Comparison of ENCODE assay signal across 20 cellular contexts in genomic region chr4:41620594-41621256, GRCh38.
DNase-seq lines count a peak whose midpoint lies in the region; ATAC-seq and TF ChIP-seq lines count a peak whose summit lies in the region.
"Had no signal": no experiment of that assay in that cellular context is flagged by ENCODE, and none has a peak within 500 bp of the region (broad histone marks: within the 10 kb centered on the region; RNA-seq: fewer than 3 reads in every experiment).

No MANE protein-coding gene starts in this region.

- H3K27me3 ChIP-seq in HUES6 (ENCODE audit: control insufficient read depth, insufficient read depth, low read length) = no peaks in the 10 kb centered on the region
- H3K27me3 ChIP-seq in neural progenitor cell = no peaks in the 10 kb centered on the region
- H3K27me3 ChIP-seq: ovary, SJSA1 had no signal

- ATAC-seq in WTC11 (peak; percentile 74), HG03432 (IDR thresholded peaks at IDR 0.05; ENCODE audit: unreplicated experiment) (no peak)
- ATAC-seq: activated naive CD4-positive, alpha-beta T cell treated with anti-CD3 and anti-CD28 coated beads, Interleukin-2, amount 50 U/mL, for 72 hours had no signal

- peaks cover 22% of the 10 kb centered on the region for H3F3A ChIP-seq in neural progenitor cell (ENCODE audit: low read depth)

- DNase-seq in COR-L47 (lab: John Stamatoyannopoulos, UW) (peak; percentile 28), WTC11 (ENCODE audit: low spot score) (no peak), neural progenitor cell (ENCODE audit: low spot score) (no peak), GM03348 (ENCODE audit: low spot score) (no peak), Kasumi-1 (lab: John Stamatoyannopoulos, UW) (no peak), HEK293T (ENCODE audit: extremely low spot score) (no peak)
- DNase-seq: activated CD4-positive, alpha-beta T cell treated with anti-CD3 and anti-CD28 coated beads for 4 hours; activated T-cell treated with anti-CD3 and anti-CD28 coated beads, Interleukin-2, amount 50 U/mL, for 1 hour; DMS53; effector CD8-positive, alpha-beta T cell; NCI-H2171 treated with DMSO at 0.1 percent for 48 hours; ovary; spleen; stimulated activated naive CD4-positive, alpha-beta T cell; T1000 had no signal

- H3K9me3 Mint-ChIP-seq in WTC11 (no peaks in the 10 kb centered on the region), neural progenitor cell (no peaks in the 10 kb centered on the region)

- peak overlapping the region; percentile 41; the same call in 1 of the 2 replicates for H3K27ac ChIP-seq in HUES6 (ENCODE audit: low read depth, low read length)
- no peak overlapping the region for H3K27ac ChIP-seq in neural progenitor cell
- H3K27ac ChIP-seq: ovary, SJSA1, spleen had no signal

- H3K36me3 ChIP-seq in HUES6 (ENCODE audit: control insufficient read depth, insufficient read depth, low read length) = no peaks in the 10 kb centered on the region
- H3K36me3 ChIP-seq in neural progenitor cell = no peaks in the 10 kb centered on the region
- H3K36me3 ChIP-seq: ovary, SJSA1 had no signal

- H3K27ac Mint-ChIP-seq in WTC11 (no peak overlapping the region; the same call in 1 of the 2 replicates), neural progenitor cell (no peak overlapping the region)
- H3K27ac Mint-ChIP-seq: activated naive CD4-positive, alpha-beta T cell treated with anti-CD3 and anti-CD28 coated beads, Interleukin-2, amount 50 U/mL, for 72 hours; B cell had no signal

- H3K4me3 ChIP-seq in HUES6 (ENCODE audit: low read depth, low read length) (peak overlapping the region; percentile 7; the same call in 1 of the 2 replicates), neural progenitor cell (no peak overlapping the region)
- H3K4me3 ChIP-seq: ovary, SJSA1, spleen had no signal

- CTCF ChIA-PET in WTC11 (lab: Charles Lee) (interaction anchor here (0.7 to 1.9 kb wide), 4 partner anchors 23 to 281 kb away, joined by 3 to 8 read pairs (median 6); no protein-coding TSS in a partner anchor), HEK293T (lab: Yijun Ruan, JAX) (interaction anchor here (0.6 kb wide), 1 partner anchor 173 kb away, joined by 3 read pairs; no protein-coding TSS in a partner anchor)

- no peaks in the 10 kb centered on the region for H3K79me2 ChIP-seq in neural progenitor cell (ENCODE audit: low read depth)

- H3K4me3 Mint-ChIP-seq in WTC11 = 0 out of 2 replicates have a peak overlapping the region, but pooled peaks have one; percentile 24
- H3K4me3 Mint-ChIP-seq in neural progenitor cell = no peak overlapping the region
- H3K4me3 Mint-ChIP-seq: B cell had no signal

- H3K4me2 ChIP-seq in neural progenitor cell = peak overlapping the region; percentile 31

- H3K27me3 Mint-ChIP-seq in WTC11 (ENCODE audit: low read depth) (peaks cover 21% of the 10 kb centered on the region), neural progenitor cell (ENCODE audit: insufficient read depth, low read depth) (peaks cover 1% of the 10 kb centered on the region)

- no peak overlapping the region for H2AFZ ChIP-seq in neural progenitor cell (replicated peaks)

- no peaks in the 10 kb centered on the region for H4K20me1 ChIP-seq in neural progenitor cell (ENCODE audit: low read depth)

- TF ChIP-seq CTCF in WTC11 (IDR thresholded peaks at IDR 0.05) (no peak), neural progenitor cell (IDR thresholded peaks at IDR 0.05) (no peak)

- H3K9ac ChIP-seq in HUES6 (ENCODE audit: low read length) (peak overlapping the region; percentile 60), neural progenitor cell (no peak overlapping the region)

- H3K4me1 Mint-ChIP-seq in WTC11 = peaks cover 48% of the 10 kb centered on the region
- H3K4me1 Mint-ChIP-seq in neural progenitor cell = peaks cover 37% of the 10 kb centered on the region
- H3K4me1 Mint-ChIP-seq: B cell had no signal

- POLR2A ChIA-PET in WTC11 (lab: Charles Lee) (interaction anchor here (0.6 to 0.7 kb wide), 2 partner anchors 143 to 314 kb away, joined by 3 read pairs; no protein-coding TSS in a partner anchor), HEK293T (lab: Yijun Ruan, JAX) (interaction anchor here (1.4 kb wide), 1 partner anchor 37 kb away, joined by 3 read pairs; no protein-coding TSS in a partner anchor)

- H3K9me3 ChIP-seq in HUES6 (ENCODE audit: control insufficient read depth, insufficient read depth, low read depth, low read length) (no peaks in the 10 kb centered on the region), neural progenitor cell (ENCODE audit: low read depth) (no peaks in the 10 kb centered on the region)
- H3K9me3 ChIP-seq: ovary, SJSA1, spleen had no signal

- H3K4me1 ChIP-seq in HUES6 (ENCODE audit: control insufficient read depth, insufficient read depth, low read length) (peaks cover 47% of the 10 kb centered on the region), neural progenitor cell (peaks cover 33% of the 10 kb centered on the region)
- H3K4me1 ChIP-seq: SJSA1, spleen had no signal

- no peaks in the 10 kb centered on the region for H3K36me3 Mint-ChIP-seq in WTC11
- H3K36me3 Mint-ChIP-seq in neural progenitor cell = no peaks in the 10 kb centered on the region
- H3K36me3 Mint-ChIP-seq: activated naive CD4-positive, alpha-beta T cell treated with anti-CD3 and anti-CD28 coated beads, Interleukin-2, amount 50 U/mL, for 72 hours had no signal

TF ChIP-seq in WTC11, 78 proteins besides CTCF, POLR2A, EP300 and RAD21 (continues in another document):
- no peak for TF ChIP-seq E2F5 (CRISPR knock-in tag; IDR thresholded peaks at IDR 0.05)
- TF ChIP-seq CDX4 (CRISPR knock-in tag; IDR thresholded peaks at IDR 0.05; ENCODE audit: borderline replicate concordance) = no peak
- no peak for TF ChIP-seq NR1H2 (CRISPR knock-in tag; IDR thresholded peaks at IDR 0.05)
- TF ChIP-seq USF2 (CRISPR knock-in tag; IDR thresholded peaks at IDR 0.05) = no peak

TF ChIP-seq in HEK293T, 16 proteins besides CTCF, POLR2A, EP300 and RAD21:
- TF ChIP-seq ZNF384 (IDR thresholded peaks at IDR 0.05) (no peak), FOXK2 (IDR thresholded peaks at IDR 0.05) (no peak), NFRKB (IDR thresholded peaks at IDR 0.05) (no peak), HDGF (IDR thresholded peaks at IDR 0.05; ENCODE audit: borderline replicate concordance) (no peak), SUZ12 (IDR thresholded peaks at IDR 0.05) (no peak), TARDBP (IDR thresholded peaks at IDR 0.05) (no peak), SP1 (IDR thresholded peaks at IDR 0.05) (no peak), CTBP1 (IDR thresholded peaks at IDR 0.05; ENCODE audit: borderline replicate concordance) (no peak), L3MBTL2 (conservative IDR thresholded peaks at IDR 0.05) (no peak), FOXA1 (IDR thresholded peaks at IDR 0.05) (no peak), PKNOX1 (IDR thresholded peaks at IDR 0.05) (no peak), BHLHE40 (IDR thresholded peaks at IDR 0.05; ENCODE audit: borderline replicate concordance) (no peak), ARNT (IDR thresholded peaks at IDR 0.05) (no peak), LEF1 (IDR thresholded peaks at IDR 0.05; ENCODE audit: borderline replicate concordance) (no peak)
